Comparison of ENCODE assay signal across 22 cellular contexts in genomic region chr9:13360188-13360587, GRCh38.
"Had no signal": no experiment of that assay in that cellular context is flagged by ENCODE, and none has a peak within 500 bp of the region (broad histone marks: within the 10 kb centered on the region; RNA-seq: fewer than 3 reads in every experiment).

No MANE protein-coding gene starts in this region.

- H3K27me3 ChIP-seq: ascending aorta had no signal

- H3K4me1 ChIP-seq: ascending aorta had no signal

- H3K9me3 ChIP-seq: ascending aorta had no signal

- H2AFZ ChIP-seq: PC-9 had no signal

- H3K27ac ChIP-seq: ascending aorta, PC-9, WERI-Rb-1 had no signal

- H3K4me3 ChIP-seq: ascending aorta, K562, PC-9 had no signal

- H3K4me2 ChIP-seq: PC-9 had no signal

- H3K36me3 ChIP-seq: ascending aorta, WERI-Rb-1 had no signal

- DNase-seq: activated CD4-positive, alpha-beta T cell treated with anti-CD3 and anti-CD28 coated beads for 48 hours; activated CD4-positive, alpha-beta T cell treated with anti-CD3 and anti-CD28 coated beads, Interleukin-2, amount 50 U/mL, for 48 hours; activated CD8-positive, alpha-beta memory T cell treated with anti-CD3 and anti-CD28 coated beads, Interleukin-2, amount 10 ng/mL, durations not matched to agents 7 days and 5 days; activated effector memory CD4-positive, alpha-beta T cell treated with Interleukin-2 at 50 U/mL for 16 hours; activated naive CD4-positive, alpha-beta T cell; activated T-cell treated with anti-CD3 and anti-CD28 coated beads, Interleukin-2, amount 50 U/mL, for 24 hours; amniotic stem cell; Karpas-422; MM.1S; NCI-H1105; NCI-H1436; NCI-H1694 treated with DMSO at 0.1 percent for 48 hours; NCI-H2029 treated with DMSO at 0.1 percent for 48 hours; NCI-H345; NCI-H510A; NCI-H526 treated with DMSO at 0.1 percent for 48 hours; PC-9; SHP77 treated with DMSO at 0.1 percent for 48 hours; T-helper 1 cell; WERI-Rb-1 had no signal
